In the genomic region with DNA sequence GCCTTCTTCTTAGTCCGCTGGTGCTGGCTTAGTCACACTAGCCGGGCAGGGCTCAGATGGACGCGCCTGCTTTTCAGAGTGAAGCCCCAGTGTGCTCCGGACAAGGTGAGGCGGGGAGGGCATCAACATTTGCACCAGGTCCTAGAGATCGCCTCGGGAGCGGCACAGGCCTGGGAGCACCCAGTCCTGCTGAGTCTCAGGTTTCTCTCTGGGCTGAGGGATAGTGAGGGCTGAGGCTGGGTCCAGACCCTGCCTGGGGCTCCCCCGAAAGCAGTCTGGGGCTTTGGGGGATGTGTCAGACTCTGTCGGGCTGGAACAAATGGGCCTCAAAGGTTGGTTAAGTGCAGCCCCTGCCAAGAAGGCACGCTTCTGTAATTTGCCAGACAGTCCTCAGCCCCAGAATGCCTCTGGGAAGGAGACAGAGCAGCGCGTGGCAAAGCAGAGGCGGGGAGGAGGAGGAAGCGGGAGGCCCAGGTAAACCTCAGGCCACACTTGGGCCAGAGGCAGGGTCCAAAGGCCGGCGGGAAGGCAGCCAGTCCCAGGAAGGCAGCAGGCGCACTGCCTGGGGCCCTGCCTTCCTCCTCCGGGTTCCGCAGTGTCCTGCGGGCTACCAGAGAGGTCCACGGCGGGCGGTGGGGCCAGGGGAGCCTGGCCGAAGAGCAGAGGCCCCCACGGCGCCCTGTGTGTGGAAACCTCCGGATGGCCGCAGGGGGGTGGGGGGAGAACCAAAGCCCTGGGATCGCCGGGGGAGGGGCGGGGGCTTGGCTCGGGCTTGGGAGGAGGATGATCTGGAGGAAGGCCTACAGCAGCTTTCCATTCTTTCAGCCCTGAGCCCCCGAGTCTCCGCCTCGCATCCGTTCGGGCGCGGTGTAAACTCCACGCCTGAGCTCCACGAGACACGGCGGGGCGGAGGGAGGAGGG, we compare ENCODE assay signal across 1 cellular context.
TF ChIP-seq lines count a peak whose summit lies in the region.

No MANE protein-coding gene starts in this region.

TF ChIP-seq in SK-N-SH, 30 proteins besides CTCF, POLR2A, EP300 and RAD21 (continued from another document):
- TF ChIP-seq REST (IDR thresholded peaks at IDR 0.05; ENCODE audit: low read depth, low read length) (no peak), TCF12 (IDR thresholded peaks at IDR 0.05) (no peak), ZBTB33 (IDR thresholded peaks at IDR 0.05; ENCODE audit: borderline replicate concordance, low read depth) (no peak)
TF ChIP-seq in SK-N-SH: peak in this region for 0.
